26 cellular contexts compared by ENCODE assay signal in the genomic region with DNA sequence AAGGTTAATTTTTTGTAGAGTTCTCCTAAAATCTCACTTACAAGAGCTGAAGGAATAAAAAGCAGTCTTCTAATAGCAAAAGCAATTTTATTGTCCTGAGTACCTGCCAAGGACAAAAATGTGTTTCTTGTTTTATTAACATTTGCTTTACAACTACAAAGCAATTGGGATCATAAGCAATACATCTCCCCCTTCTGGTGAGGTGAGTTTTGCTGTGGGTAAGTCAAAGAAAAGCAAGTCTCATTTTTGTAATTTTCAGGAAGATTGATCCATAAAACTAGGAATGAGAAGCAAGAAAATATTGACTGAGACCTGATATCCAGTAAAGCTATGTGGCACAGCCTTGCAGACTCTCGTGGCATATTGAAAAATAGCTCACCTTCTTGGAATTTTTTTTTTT.
DNase-seq lines count a peak whose midpoint lies in the region; ATAC-seq, FAIRE-seq and TF ChIP-seq lines count a peak whose summit lies in the region.
"Had no signal": no experiment of that assay in that cellular context is flagged by ENCODE, and none has a peak within 500 bp of the region (broad histone marks: within the 10 kb centered on the region; RNA-seq: fewer than 3 reads in every experiment).

No MANE protein-coding gene starts in this region.

- no peaks in the 10 kb centered on the region for H3K27me3 Mint-ChIP-seq in chondrocyte (ENCODE audit: low read depth)
- H3K27me3 Mint-ChIP-seq: activated naive CD8-positive, alpha-beta T cell treated with anti-CD3 and anti-CD28 coated beads for 36 hours; CD8-positive, alpha-beta memory T cell; central memory CD8-positive, alpha-beta T cell had no signal

- no peak for DNase-seq in D721Med (ENCODE audit: insufficient read length, low spot score)
- DNase-seq in NAMALWA (ENCODE audit: low spot score): peak; percentile 37
- no peak for DNase-seq in chondrocyte (ENCODE audit: low spot score)
- no peak for DNase-seq in right atrium auricular region (ENCODE audit: low spot score)
- DNase-seq in mucosa of gallbladder (ENCODE audit: low spot score): no peak
- DNase-seq: activated CD4-positive, alpha-beta T cell treated with anti-CD3 and anti-CD28 coated beads, Interleukin-2, amount 50 U/mL, for 4 hours; activated CD8-positive, alpha-beta memory T cell treated with anti-CD3 and anti-CD28 coated beads, Interleukin-2, amount 50 U/mL, for 48 hours; activated naive CD8-positive, alpha-beta T cell treated with anti-CD3 and anti-CD28 coated beads for 36 hours; CD8-positive, alpha-beta memory T cell; DMS79 treated with DMSO at 0.1 percent for 48 hours; foreskin keratinocyte; GOT3; left lung; NCI-H187 treated with DMSO at 0.1 percent for 48 hours; NCI-H226; nephron progenitor cell; posterior cingulate gyrus had no signal

- no peaks in the 10 kb centered on the region for H3K36me3 Mint-ChIP-seq in chondrocyte (ENCODE audit: low read depth)
- H3K36me3 Mint-ChIP-seq: activated naive CD8-positive, alpha-beta T cell treated with anti-CD3 and anti-CD28 coated beads for 36 hours; CD8-positive, alpha-beta memory T cell; WTC11 had no signal

- no peak overlapping the region for H3K4me3 ChIP-seq in right atrium auricular region
- H3K4me3 ChIP-seq: left lung, SK-N-MC had no signal

- H3K9me3 Mint-ChIP-seq in chondrocyte (ENCODE audit: low read depth): peaks cover 19% of the 10 kb centered on the region
- H3K9me3 Mint-ChIP-seq: activated naive CD8-positive, alpha-beta T cell treated with anti-CD3 and anti-CD28 coated beads for 36 hours; activated T-helper 2 cell treated with anti-CD3 and anti-CD28 coated beads, Interferon-gamma antibody, Interleukin-2, Interleukin-4, amounts not matched to agents 10 μg/mL and 5 μg/mL and 100 μg/mL, durations not matched to agents 14 hours and 24 hours and 36 hours; nephron progenitor cell; WTC11 had no signal

- no peak overlapping the region for H3K4me3 Mint-ChIP-seq in chondrocyte (ENCODE audit: unreplicated experiment)
- H3K4me3 Mint-ChIP-seq: activated naive CD8-positive, alpha-beta T cell treated with anti-CD3 and anti-CD28 coated beads for 36 hours; CD8-positive, alpha-beta memory T cell; central memory CD8-positive, alpha-beta T cell; nephron progenitor cell; WTC11 had no signal

- peak; percentile 36 for TF ChIP-seq CTCF in 22Rv1 (IDR thresholded peaks at IDR 0.05)
- TF ChIP-seq CTCF in D721Med (IDR thresholded peaks at IDR 0.05; ENCODE audit: insufficient read depth, missing control alignments): peak; percentile 22
- peak; percentile 47 for TF ChIP-seq CTCF in chondrocyte (IDR thresholded peaks at IDR 0.05)
- no peak for TF ChIP-seq CTCF in right atrium auricular region (IDR thresholded peaks at IDR 0.05)

- H3K27me3 ChIP-seq in right atrium auricular region: no peaks in the 10 kb centered on the region
- H3K27me3 ChIP-seq: foreskin keratinocyte, left lung had no signal

- no peak overlapping the region for H3K27ac ChIP-seq in 22Rv1
- H3K27ac ChIP-seq in right atrium auricular region: no peak overlapping the region
- H3K27ac ChIP-seq: foreskin keratinocyte, left lung, SK-N-MC had no signal

- no peaks in the 10 kb centered on the region for H3K36me3 ChIP-seq in right atrium auricular region
- H3K36me3 ChIP-seq: left lung had no signal

- no peaks in the 10 kb centered on the region for H3K9me3 ChIP-seq in right atrium auricular region
- H3K9me3 ChIP-seq: left lung had no signal

- H3K4me1 ChIP-seq in right atrium auricular region: no peaks in the 10 kb centered on the region
- H3K4me1 ChIP-seq: foreskin keratinocyte, left lung had no signal

- ATAC-seq in HG03039 (IDR thresholded peaks at IDR 0.05; ENCODE audit: unreplicated experiment): no peak
- ATAC-seq: foreskin keratinocyte, left lung, WTC11 had no signal

- H3K4me1 Mint-ChIP-seq in chondrocyte (ENCODE audit: low read depth): no peaks in the 10 kb centered on the region
- H3K4me1 Mint-ChIP-seq: activated naive CD8-positive, alpha-beta T cell treated with anti-CD3 and anti-CD28 coated beads for 36 hours; CD8-positive, alpha-beta memory T cell; central memory CD8-positive, alpha-beta T cell had no signal

- no peak for FAIRE-seq in D721Med (lab: Jason Lieb, UNC)
- FAIRE-seq: GM12891, GM19239, RCC 7860 had no signal

- H3K27ac Mint-ChIP-seq in chondrocyte (ENCODE audit: unreplicated experiment): no peak overlapping the region
- H3K27ac Mint-ChIP-seq: activated naive CD8-positive, alpha-beta T cell treated with anti-CD3 and anti-CD28 coated beads for 36 hours; activated T-helper 2 cell treated with anti-CD3 and anti-CD28 coated beads, Interferon-gamma antibody, Interleukin-2, Interleukin-4, amounts not matched to agents 10 μg/mL and 5 μg/mL and 100 μg/mL, durations not matched to agents 14 hours and 24 hours and 36 hours; CD8-positive, alpha-beta memory T cell; nephron progenitor cell; WTC11 had no signal

Comparison
In these comparisons a context has a peak if more than half of its experiments do, and no peak if none do; other contexts are left out.
1. CTCF ChIP-seq: peak in 22Rv1 (single experiment), D721Med (single experiment) and chondrocyte (single experiment); none in right atrium auricular region (0 of 2).